Comparison of ENCODE assay signal across 8 cellular contexts in genomic region chr11:112163875-112164521, GRCh38. TPM values are rescaled to one million over a fixed set of nuclear protein-coding genes. Genes with fewer than 3 reads are reported as not detected.
DNase-seq lines count a peak whose midpoint lies in the region; ATAC-seq and TF ChIP-seq lines count a peak whose summit lies in the region.

Gene IL18 (minus strand): TSS chr11:112164094. CDS start chr11:112155053, 9,041 bp downstream.

- peaks cover 0 to 41% (median 2%) of the 10 kb centered on the region in 6 donors for H3K4me1 ChIP-seq in spleen
- H3K4me1 ChIP-seq in MM.1S (ENCODE audit: low read length) = no peaks in the 10 kb centered on the region
- H3K4me1 ChIP-seq in HAP-1 = peaks cover under 1% of the 10 kb centered on the region

- DNase-seq in KBM-7 = peak; percentile 79
- DNase-seq in activated CD8-positive, alpha-beta T cell treated with anti-CD3 and anti-CD28 coated beads, Interleukin-2, amount 10 ng/mL, durations not matched to agents 7 days and 5 days = no peak
- DNase-seq in iPS-NIHi7 (ENCODE audit: extremely low spot score) = peak; percentile 57
- peak; percentile 84 for DNase-seq in spleen
- no peak for DNase-seq in MM.1S
- no peak for DNase-seq in HAP-1 (ENCODE audit: low spot score in 2 of 2)
- DNase-seq in NCI-H526 (lab: John Stamatoyannopoulos, UW) = no peak
- DNase-seq in OCI-M2 (lab: John Stamatoyannopoulos, UW; ENCODE audit: unreplicated experiment) = no peak

- CTCF ChIA-PET in activated CD8-positive, alpha-beta T cell treated with anti-CD3 and anti-CD28 coated beads, Interleukin-2, amount 10 ng/mL, durations not matched to agents 7 days and 5 days (lab: Charles Lee) = interaction anchor here (1.4 to 1.8 kb wide), 2 partner anchors 12 to 50 kb away, joined by 4 to 6 read pairs; partner anchors contain the start of gene BCO2

- no peak within 1 kb of the TSS for H3K4me2 ChIP-seq in MM.1S (ENCODE audit: low read depth, low read length)

- TF ChIP-seq CTCF in spleen (IDR thresholded peaks at IDR 0.05 in 8 of 11, conservative IDR thresholded peaks at IDR 0.05 in 3 of 11) (no peak), MM.1S (IDR thresholded peaks at IDR 0.05; ENCODE audit: low read length) (no peak)

- H3K36me3 Mint-ChIP-seq in activated CD8-positive, alpha-beta T cell treated with anti-CD3 and anti-CD28 coated beads, Interleukin-2, amount 10 ng/mL, durations not matched to agents 7 days and 5 days (ENCODE audit: low read depth) = no peaks in the 10 kb centered on the region

- TF ChIP-seq POLR2A in spleen (IDR thresholded peaks at IDR 0.05) = peak in 1 of 3 donors; percentile 13

- no peak within 1 kb of the TSS for H3K9ac ChIP-seq in MM.1S (ENCODE audit: low read length)

- H3K4me3 ChIP-seq in spleen = peak within 1 kb of the TSS in 6 of 8 donors; percentile 10 to 63 (median 26)
- H3K4me3 ChIP-seq in MM.1S (ENCODE audit: low read length) = no peak within 1 kb of the TSS
- no peak within 1 kb of the TSS for H3K4me3 ChIP-seq in HAP-1

- peaks cover 33% of the 10 kb centered on the region for H3K27me3 Mint-ChIP-seq in activated CD8-positive, alpha-beta T cell treated with anti-CD3 and anti-CD28 coated beads, Interleukin-2, amount 10 ng/mL, durations not matched to agents 7 days and 5 days (ENCODE audit: low read depth)

- H3K27ac ChIP-seq in spleen (peak within 1 kb of the TSS in 7 of 8 donors; percentile 33 to 90 (median 66)), MM.1S (ENCODE audit: low read length) (no peak within 1 kb of the TSS)

- H3K9me3 Mint-ChIP-seq in activated CD8-positive, alpha-beta T cell treated with anti-CD3 and anti-CD28 coated beads, Interleukin-2, amount 10 ng/mL, durations not matched to agents 7 days and 5 days (ENCODE audit: insufficient read depth) = no peaks in the 10 kb centered on the region

- in situ Hi-C loops in KBM-7 (cut with MboI; ENCODE audit: low pct_unique_long_range_greater_than_20kb, low sequenced_read_pairs) (no loop called here), HAP-1 (cut with MboI; ENCODE audit: low sequenced_read_pairs) (no loop called here)

- H3F3A ChIP-seq in MM.1S (ENCODE audit: insufficient read depth, low read length) = no peaks in the 10 kb centered on the region

- WGBS in spleen, 5 donors = 32 to 54% (median 43%) methylated on average over 12 of the region's 12 CpGs

- no peak within 1 kb of the TSS for H2AFZ ChIP-seq in MM.1S (ENCODE audit: low read length)

- no peaks in the 10 kb centered on the region for H4K20me1 ChIP-seq in MM.1S (ENCODE audit: insufficient read depth, low read length)

- no peak within 1 kb of the TSS for H3K27ac Mint-ChIP-seq in activated CD8-positive, alpha-beta T cell treated with anti-CD3 and anti-CD28 coated beads, Interleukin-2, amount 10 ng/mL, durations not matched to agents 7 days and 5 days

- POLR2A ChIA-PET in activated CD8-positive, alpha-beta T cell treated with anti-CD3 and anti-CD28 coated beads, Interleukin-2, amount 10 ng/mL, durations not matched to agents 7 days and 5 days (lab: Charles Lee) = no interaction called here

- H3K4me3 Mint-ChIP-seq in activated CD8-positive, alpha-beta T cell treated with anti-CD3 and anti-CD28 coated beads, Interleukin-2, amount 10 ng/mL, durations not matched to agents 7 days and 5 days = peak within 1 kb of the TSS; percentile 44

- no peaks in the 10 kb centered on the region for H3K9me3 ChIP-seq in spleen
- no peaks in the 10 kb centered on the region for H3K9me3 ChIP-seq in MM.1S (replicated peaks; ENCODE audit: insufficient read depth, low read length)
- no peaks in the 10 kb centered on the region for H3K9me3 ChIP-seq in HAP-1

- H3K36me3 ChIP-seq in spleen (no peaks in the 10 kb centered on the region), MM.1S (replicated peaks; ENCODE audit: insufficient read depth, low read length) (no peaks in the 10 kb centered on the region), HAP-1 (replicated peaks) (no peaks in the 10 kb centered on the region)

- peaks cover 7% of the 10 kb centered on the region for H3K4me1 Mint-ChIP-seq in activated CD8-positive, alpha-beta T cell treated with anti-CD3 and anti-CD28 coated beads, Interleukin-2, amount 10 ng/mL, durations not matched to agents 7 days and 5 days (ENCODE audit: low read depth)

- H3K9me2 ChIP-seq in MM.1S (replicated peaks; ENCODE audit: insufficient read depth, low read length) = no peaks in the 10 kb centered on the region

- H3K79me2 ChIP-seq in MM.1S (ENCODE audit: low read length) = no peaks in the 10 kb centered on the region

- ATAC-seq in activated CD8-positive, alpha-beta T cell treated with anti-CD3 and anti-CD28 coated beads, Interleukin-2, amount 10 ng/mL, durations not matched to agents 7 days and 5 days = no peak

- intact Hi-C loops in spleen (cut with DNase I; ENCODE audit: low total_unique reads) = no loop called here

- H3K27me3 ChIP-seq in spleen (replicated peaks in 1 of 7) (no peaks in the 10 kb centered on the region), MM.1S (replicated peaks; ENCODE audit: insufficient read depth, low read length) (no peaks in the 10 kb centered on the region), HAP-1 (ENCODE audit: low read depth) (no peaks in the 10 kb centered on the region)

RNA-seq across cellular contexts. Expression of gene IL18, which starts in this region (rescaled TPM):
- total RNA-seq in activated CD8-positive, alpha-beta T cell treated with anti-CD3 and anti-CD28 coated beads, Interleukin-2, amount 10 ng/mL, durations not matched to agents 7 days and 5 days = under 1 TPM; 0.26 to 0.40 TPM
- 10 to 100 TPM; 38.5 to 83.5 (median 63.8) TPM for total RNA-seq in spleen
- polyA plus RNA-seq in spleen = 10 to 100 TPM; 44.9 to 77.5 (median 47.8) TPM

Comparison
In these comparisons a context has a peak if more than half of its experiments do, and no peak if none do; other contexts are left out.
1. RNA of gene IL18 (total RNA-seq): 38.5 to 83.5 TPM in spleen; 0.26 to 0.40 TPM in activated CD8-positive, alpha-beta T cell treated with anti-CD3 and anti-CD28 coated beads, Interleukin-2, amount 10 ng/mL, durations not matched to agents 7 days and 5 days; every median in the first group is over 10 times any median in the second.
2. DNase-seq: peak in KBM-7 (single experiment), iPS-NIHi7 (single experiment) and spleen (single experiment); none in activated CD8-positive, alpha-beta T cell treated with anti-CD3 and anti-CD28 coated beads, Interleukin-2, amount 10 ng/mL, durations not matched to agents 7 days and 5 days (single experiment), MM.1S (single experiment), HAP-1 (0 of 2), NCI-H526 (0 of 2) and OCI-M2 (single experiment).
3. H3K4me3 ChIP-seq: peak in spleen (6 of 8); none in MM.1S (single experiment) and HAP-1 (single experiment).